ENCODE assay signal across 21 cellular contexts in genomic region chr6:118353564-118353963, GRCh38.
DNase-seq lines count a peak whose midpoint lies in the region; ATAC-seq and TF ChIP-seq lines count a peak whose summit lies in the region.
"Had no signal": no experiment of that assay in that cellular context is flagged by ENCODE, and none has a peak within 500 bp of the region (broad histone marks: within the 10 kb centered on the region; RNA-seq: fewer than 3 reads in every experiment).

No MANE protein-coding gene starts in this region.

- H3K9me3 Mint-ChIP-seq in CD4-positive, alpha-beta memory T cell: peaks cover 0 to 6% (median 2%) of the 10 kb centered on the region in 8 donors

- no peak overlapping the region for H3K27ac Mint-ChIP-seq in CD4-positive, alpha-beta memory T cell
- H3K27ac Mint-ChIP-seq: T-helper 17 cell had no signal

- no peak overlapping the region for H3K4me3 Mint-ChIP-seq in CD4-positive, alpha-beta memory T cell
- H3K4me3 Mint-ChIP-seq: T-helper 17 cell had no signal

- CTCF ChIA-PET in CD4-positive, alpha-beta memory T cell (lab: Charles Lee; ENCODE audit: partially characterized antibody): no interaction called here

- H3K27me3 Mint-ChIP-seq in CD4-positive, alpha-beta memory T cell: no peaks in the 10 kb centered on the region
- H3K27me3 Mint-ChIP-seq: T-helper 17 cell had no signal

- no peaks in the 10 kb centered on the region for H3K27me3 ChIP-seq in CD4-positive, alpha-beta memory T cell (ENCODE audit: insufficient read depth, low read length)
- H3K27me3 ChIP-seq: SJCRH30 had no signal

- H3K4me1 Mint-ChIP-seq in CD4-positive, alpha-beta memory T cell: no peaks in the 10 kb centered on the region
- H3K4me1 Mint-ChIP-seq: T-helper 17 cell had no signal

- H3K4me1 ChIP-seq in CD4-positive, alpha-beta memory T cell (ENCODE audit: insufficient read depth, low read length): no peaks in the 10 kb centered on the region

- intact Hi-C loops in CD4-positive, alpha-beta memory T cell (cut with micrococcal nuclease): no loop called here

- H3K9me3 ChIP-seq in CD4-positive, alpha-beta memory T cell (ENCODE audit: control insufficient read depth in 1 of 2, low read length in 2 of 2): no peaks in the 10 kb centered on the region
- H3K9me3 ChIP-seq: SJCRH30 had no signal

- no peak overlapping the region for H3K27ac ChIP-seq in CD4-positive, alpha-beta memory T cell (ENCODE audit: low read depth, low read length)
- H3K27ac ChIP-seq: SJCRH30 had no signal

- TF ChIP-seq EP300 in Ishikawa (IDR thresholded peaks at IDR 0.05; ENCODE audit: borderline replicate concordance): no peak

- POLR2A ChIA-PET in CD4-positive, alpha-beta memory T cell (lab: Charles Lee; ENCODE audit: partially characterized antibody): no interaction called here

- no peak for ATAC-seq in GM19397 (IDR thresholded peaks at IDR 0.05; ENCODE audit: unreplicated experiment)
- ATAC-seq: PC-3, Right ventricle myocardium inferior, SK-N-SH treated with all-trans-retinoic acid at 6 μM for 48 hours, T-helper 17 cell had no signal

- peaks cover 0 to 16% of the 10 kb centered on the region in 2 donors for H3K36me3 Mint-ChIP-seq in CD4-positive, alpha-beta memory T cell

- no peak for TF ChIP-seq RAD21 in Ishikawa (IDR thresholded peaks at IDR 0.05; ENCODE audit: low read depth)

- H3K36me3 ChIP-seq in CD4-positive, alpha-beta memory T cell (ENCODE audit: insufficient read depth, low read length): no peaks in the 10 kb centered on the region
- H3K36me3 ChIP-seq: SJCRH30 had no signal

- H3K4me3 ChIP-seq in CD4-positive, alpha-beta memory T cell (ENCODE audit: low read length in 2 of 2): no peak overlapping the region
- H3K4me3 ChIP-seq: SJCRH30 had no signal

- peak; percentile 6 to 53 for DNase-seq in NCI-H2081 (lab: John Stamatoyannopoulos, UW)
- DNase-seq in NCI-H2081 treated with DMSO at 0.1 percent for 48 hours (lab: John Stamatoyannopoulos, UW): no peak
- DNase-seq in COR-L47 (lab: John Stamatoyannopoulos, UW): peak; percentile 15
- peak; percentile 43 for DNase-seq in NCI-H345 treated with DMSO at 0.1 percent for 48 hours (lab: John Stamatoyannopoulos, UW; ENCODE audit: unreplicated experiment)
- DNase-seq in CD4-positive, alpha-beta memory T cell: no peak
- DNase-seq in GOT3 (lab: John Stamatoyannopoulos, UW): no peak
- DNase-seq: HCEC 1CT; KBM-7; MM.1S; NCI-H1048; NCI-H146; NCI-H526 treated with DMSO at 0.1 percent for 48 hours; NK-92 treated with Interleukin-12 subunit alpha and Interleukin-12 subunit beta, amount 100 ng/mL, for 24 hours; PC-3; SJCRH30; T-helper 17 cell; T1000 had no signal

TF ChIP-seq in Ishikawa, 13 proteins besides CTCF, POLR2A, EP300 and RAD21:
- TF ChIP-seq FOXM1 (IDR thresholded peaks at IDR 0.05; ENCODE audit: borderline replicate concordance, low read depth) (no peak), CREB1 (IDR thresholded peaks at IDR 0.05; ENCODE audit: low read depth) (no peak), YY1 (IDR thresholded peaks at IDR 0.05; ENCODE audit: low read depth) (no peak), USF1 (IDR thresholded peaks at IDR 0.05) (no peak), NFIC (IDR thresholded peaks at IDR 0.05) (0 out of 2 replicates have a peak, but pooled peaks have one; percentile 17), REST (IDR thresholded peaks at IDR 0.05; ENCODE audit: low read depth) (no peak), MAX (IDR thresholded peaks at IDR 0.05) (no peak)

Comparison
In these comparisons a context has a peak if more than half of its experiments do, and no peak if none do; other contexts are left out.
1. DNase-seq: peak in NCI-H2081 (2 of 2), COR-L47 (single experiment) and NCI-H345 treated with DMSO at 0.1 percent for 48 hours (single experiment); none in NCI-H2081 treated with DMSO at 0.1 percent for 48 hours (single experiment), CD4-positive, alpha-beta memory T cell (0 of 5) and GOT3 (single experiment).